In the genomic region with DNA sequence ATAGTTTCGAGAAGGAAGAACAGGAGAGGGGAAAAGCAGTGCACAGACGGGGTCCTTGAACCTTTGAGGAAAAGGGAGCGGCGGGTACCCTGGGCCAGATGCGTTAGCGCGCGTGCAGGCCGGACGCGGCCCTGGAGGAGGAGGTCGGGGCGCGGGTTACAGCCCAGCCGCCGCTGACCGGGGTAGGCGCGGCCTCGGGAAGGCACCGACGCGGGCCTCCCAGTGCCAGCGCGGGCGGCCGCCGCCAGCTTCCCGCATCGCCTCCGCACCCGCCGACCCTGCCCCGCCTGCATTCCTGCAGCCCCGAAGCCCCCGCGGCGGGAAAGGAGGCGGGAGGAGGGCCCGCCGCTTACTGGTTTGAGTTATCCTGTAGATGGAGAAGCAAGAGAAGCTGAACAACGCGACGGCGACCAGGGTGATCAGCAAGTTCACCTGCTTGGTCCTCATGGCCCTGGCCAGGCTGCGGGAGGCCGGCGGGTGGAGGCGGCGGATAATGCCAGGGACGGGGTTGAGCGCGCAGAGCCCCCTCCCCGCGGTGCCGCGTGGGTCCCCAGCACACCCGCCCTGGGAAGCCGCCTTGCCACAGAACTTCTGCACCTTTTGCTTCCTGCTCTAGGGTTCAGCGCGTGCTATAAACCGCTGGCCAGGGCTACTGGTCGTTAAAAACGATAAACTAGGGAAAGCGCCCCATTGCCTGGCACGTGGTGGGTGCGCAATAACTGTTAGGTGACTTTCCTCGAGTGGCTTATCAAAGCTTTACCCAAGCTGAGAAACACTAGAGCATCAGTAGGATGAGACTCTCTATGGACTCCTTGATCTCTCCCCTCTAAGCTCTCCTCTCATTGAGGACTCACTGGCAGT, we compare ENCODE assay signal across 12 cellular contexts. TPM values are rescaled to one million over a fixed set of nuclear protein-coding genes. Genes with fewer than 3 reads are reported as not detected.
DNase-seq lines count a peak whose midpoint lies in the region; ATAC-seq and TF ChIP-seq lines count a peak whose summit lies in the region.
"Had no signal": no experiment of that assay in that cellular context is flagged by ENCODE, and none has a peak within 500 bp of the region (broad histone marks: within the 10 kb centered on the region; RNA-seq: fewer than 3 reads in every experiment).

A gene (minus strand): TSS at position 518 of the 861 bp plus-strand sequence. CDS start 71 bp downstream, at position 447.

- H3K9me3 ChIP-seq in hepatocyte (ENCODE audit: low read depth) (no peaks in the 10 kb centered on the region), prostate gland (no peaks in the 10 kb centered on the region)
- H3K9me3 ChIP-seq: ovary, thyroid gland had no signal

- H3K4me3 ChIP-seq in H7 (ENCODE audit: insufficient read depth, low read depth, low read length) (peak within 1 kb of the TSS; percentile 35), hepatocyte (peak within 1 kb of the TSS; percentile 42), prostate gland (peak within 1 kb of the TSS; percentile 9 to 30), lower leg skin (ENCODE audit: low read depth, poor library complexity, severe bottlenecking) (no peak within 1 kb of the TSS)
- H3K4me3 ChIP-seq: ovary, thyroid gland had no signal

- peaks cover 53% of the 10 kb centered on the region for H3K27me3 Mint-ChIP-seq in activated T-cell treated with anti-CD3 and anti-CD28 coated beads, Interleukin-2, amount 50 U/mL, for 72 hours (ENCODE audit: low read depth)

- peak; percentile 13 to 70 for ATAC-seq in activated T-cell treated with anti-CD3 and anti-CD28 coated beads, Interleukin-2, amount 50 U/mL, for 72 hours (replicated peaks in 1 of 2)
- ATAC-seq in HG03571 (IDR thresholded peaks at IDR 0.05; ENCODE audit: unreplicated experiment): no peak

- TF ChIP-seq POLR2A in prostate gland (IDR thresholded peaks at IDR 0.05) (no peak), lower leg skin (IDR thresholded peaks at IDR 0.05) (no peak)

- H3K36me3 ChIP-seq in H7 (replicated peaks; ENCODE audit: control insufficient read depth, insufficient read depth, low read length): no peaks in the 10 kb centered on the region
- H3K36me3 ChIP-seq in hepatocyte (replicated peaks; ENCODE audit: insufficient read depth, low read depth): no peaks in the 10 kb centered on the region
- no peaks in the 10 kb centered on the region for H3K36me3 ChIP-seq in prostate gland
- H3K36me3 ChIP-seq: ovary, thyroid gland, WERI-Rb-1 had no signal

- no peak within 1 kb of the TSS for H3K27ac Mint-ChIP-seq in activated T-cell treated with anti-CD3 and anti-CD28 coated beads, Interleukin-2, amount 50 U/mL, for 72 hours

- no peaks in the 10 kb centered on the region for H3K79me2 ChIP-seq in hepatocyte

- H3K27ac ChIP-seq in hepatocyte (no peak within 1 kb of the TSS), prostate gland (no peak within 1 kb of the TSS)
- H3K27ac ChIP-seq: ovary, thyroid gland, WERI-Rb-1 had no signal

- peaks cover 47% of the 10 kb centered on the region for H3K27me3 ChIP-seq in H7 (ENCODE audit: control insufficient read depth, insufficient read depth, low read length)
- H3K27me3 ChIP-seq in hepatocyte: peaks cover 63% of the 10 kb centered on the region
- no peaks in the 10 kb centered on the region for H3K27me3 ChIP-seq in prostate gland (replicated peaks; ENCODE audit: insufficient read depth)
- H3K27me3 ChIP-seq: ovary had no signal

- TF ChIP-seq CTCF in hepatocyte (IDR thresholded peaks at IDR 0.05; ENCODE audit: poor library complexity) (no peak), prostate gland (IDR thresholded peaks at IDR 0.05) (no peak), lower leg skin (IDR thresholded peaks at IDR 0.05) (no peak)

- H3K36me3 Mint-ChIP-seq in activated T-cell treated with anti-CD3 and anti-CD28 coated beads, Interleukin-2, amount 50 U/mL, for 72 hours (ENCODE audit: insufficient read depth in 2 of 2): no peaks in the 10 kb centered on the region

- H3K4me2 ChIP-seq in hepatocyte: peak within 1 kb of the TSS; percentile 94

- peak within 1 kb of the TSS; percentile 92 for H2AFZ ChIP-seq in hepatocyte

- H3K9me2 ChIP-seq in hepatocyte (replicated peaks; ENCODE audit: insufficient read depth): no peaks in the 10 kb centered on the region

- intact Hi-C loops in prostate gland (cut with DNase I): no loop called here
- intact Hi-C loops in lower leg skin (cut with DNase I; ENCODE audit: low total_unique reads): no loop called here

- H3K9me3 Mint-ChIP-seq in activated T-cell treated with anti-CD3 and anti-CD28 coated beads, Interleukin-2, amount 50 U/mL, for 72 hours: no peaks in the 10 kb centered on the region

- H4K20me1 ChIP-seq in hepatocyte (ENCODE audit: insufficient read depth, poor library complexity, severe bottlenecking): no peaks in the 10 kb centered on the region

- H3K4me1 ChIP-seq in hepatocyte (ENCODE audit: insufficient read depth) (no peaks in the 10 kb centered on the region), prostate gland (replicated peaks) (no peaks in the 10 kb centered on the region)

- WGBS in hepatocyte (ENCODE audit: low lambda C conversion rate, missing lambda C conversion rate): 10% methylated on average over 63 of the region's 68 CpGs
- WGBS in prostate gland: 7% methylated on average over 67 of the region's 68 CpGs
- WGBS in lower leg skin, 2 donors: 11 to 12% methylated on average over 52 to 68 of the region's 68 CpGs

- H3K4me1 Mint-ChIP-seq in activated T-cell treated with anti-CD3 and anti-CD28 coated beads, Interleukin-2, amount 50 U/mL, for 72 hours (ENCODE audit: low read depth): peaks cover 4% of the 10 kb centered on the region

- peak within 1 kb of the TSS; percentile 66 to 74 for H3K4me3 Mint-ChIP-seq in activated T-cell treated with anti-CD3 and anti-CD28 coated beads, Interleukin-2, amount 50 U/mL, for 72 hours

- DNase-seq in H7: peak; percentile 85
- peak; percentile 2 for DNase-seq in activated T-cell treated with anti-CD3 and anti-CD28 coated beads, Interleukin-2, amount 50 U/mL, for 72 hours
- DNase-seq in hepatocyte (ENCODE audit: low spot score): peak; percentile 26
- no peak for DNase-seq in prostate gland (ENCODE audit: low spot score)
- DNase-seq in NCI-H1092 (lab: John Stamatoyannopoulos, UW): no peak
- DNase-seq in lower leg skin (ENCODE audit: low spot score in 2 of 2): no peak
- DNase-seq in NAMALWA (ENCODE audit: low spot score): no peak
- DNase-seq: NCI-H345, ovary, thyroid gland, WERI-Rb-1 had no signal

RNA-seq across cellular contexts. Expression of the gene that starts here (rescaled TPM):
- total RNA-seq in H7 (2014; rRNA removed; shearing (Covaris generic)): not detected in 2 replicates
- total RNA-seq in activated T-cell treated with anti-CD3 and anti-CD28 coated beads, Interleukin-2, amount 50 U/mL, for 72 hours: not detected
- total RNA-seq in hepatocyte: not detected in 2 replicates
- polyA plus RNA-seq in hepatocyte: not detected in 2 replicates
- total RNA-seq in prostate gland: 1 to 10 TPM in 1 of 2 donors, not detected in 1; 3.2 TPM
- not detected for total RNA-seq in lower leg skin
- total RNA-seq: ovary, thyroid gland had no signal
- polyA plus RNA-seq: ovary had no signal

Comparison
In these comparisons a context has a peak if more than half of its experiments do, and no peak if none do; other contexts are left out.
1. Peak in DNase-seq and H3K4me3 ChIP-seq in H7; RNA of the gene not detected or under 1 TPM.
2. Peak in DNase-seq and ATAC-seq in activated T-cell treated with anti-CD3 and anti-CD28 coated beads, Interleukin-2, amount 50 U/mL, for 72 hours; RNA of the gene not detected or under 1 TPM.
3. Peak in DNase-seq, H3K4me3 ChIP-seq and H3K4me2 ChIP-seq in hepatocyte; RNA of the gene not detected or under 1 TPM.